ENCODE assay signal across 8 cellular contexts in genomic region chr6:35468181-35468979, GRCh38. TPM values are rescaled to one million over a fixed set of nuclear protein-coding genes. Genes with fewer than 3 reads are reported as not detected.
DNase-seq lines count a peak whose midpoint lies in the region; ATAC-seq, FAIRE-seq and TF ChIP-seq lines count a peak whose summit lies in the region.

Gene RPL10A, plus strand, starts transcription at chr6:35468401. Its CDS starts 34 bp downstream, at chr6:35468435.

- H3K36me3 Mint-ChIP-seq in activated naive CD8-positive, alpha-beta T cell treated with anti-CD3 and anti-CD28 coated beads for 36 hours = peaks cover 70% of the 10 kb centered on the region

- FAIRE-seq in pancreas (lab: Jason Lieb, UNC) = no peak

- H3K4me1 ChIP-seq in pancreas (peaks cover 0 to 15% (median 0%) of the 10 kb centered on the region in 3 donors), tibial artery (peaks cover 0 to 44% (median 26%) of the 10 kb centered on the region in 4 donors)

- peaks cover 19% of the 10 kb centered on the region for H3K27me3 Mint-ChIP-seq in activated naive CD8-positive, alpha-beta T cell treated with anti-CD3 and anti-CD28 coated beads for 36 hours

- peaks cover 1% of the 10 kb centered on the region for H3K9me3 Mint-ChIP-seq in activated naive CD8-positive, alpha-beta T cell treated with anti-CD3 and anti-CD28 coated beads for 36 hours

- H3K4me3 ChIP-seq in pancreas (peak within 1 kb of the TSS; percentile 61 to 90 (median 86)), tibial artery (peak within 1 kb of the TSS; percentile 63 to 80)

- H3K27ac ChIP-seq in pancreas = peak within 1 kb of the TSS; percentile 66 to 92 (median 78)
- H3K27ac ChIP-seq in tibial artery = peak within 1 kb of the TSS; percentile 83 to 86

- H3K27me3 ChIP-seq in pancreas = no peaks in the 10 kb centered on the region
- H3K27me3 ChIP-seq in tibial artery = no peaks in the 10 kb centered on the region

- DNase-seq in NCI-H1105 (lab: John Stamatoyannopoulos, UW) (peak; percentile 96), SKM-1 treated with dmso at 0.1 percent for 144 hours (lab: John Stamatoyannopoulos, UW; ENCODE audit: unreplicated experiment) (peak; percentile 95), head of caudate nucleus (peak; percentile 91 to 98 (median 96)), pancreas (peak; percentile 94 to 98 (median 96)), tibial artery (peak; percentile 93 to 98)
- peak; percentile 94 for DNase-seq in activated naive CD8-positive, alpha-beta T cell treated with anti-CD3 and anti-CD28 coated beads for 36 hours

- H3K9me3 ChIP-seq in pancreas (no peaks in the 10 kb centered on the region), tibial artery (no peaks in the 10 kb centered on the region)

- intact Hi-C loops in head of caudate nucleus (cut with DNase I) = loop anchor here (1.0 kb wide), 1 partner anchor 126 kb away; the partner anchor contains the start of gene PPARD
- intact Hi-C loops in pancreas (cut with DNase I) = no loop called here
- intact Hi-C loops in tibial artery (cut with DNase I; ENCODE audit: low total_unique reads) = loop anchor here (2.0 to 5.0 kb wide), 2 partner anchors 28 to 126 kb away; partner anchors contain the start of genes PPARD and TEAD3

- H3K36me3 ChIP-seq in pancreas (peaks cover 0 to 18% (median 0%) of the 10 kb centered on the region in 3 donors), tibial artery (peaks cover 22 to 74% (median 34%) of the 10 kb centered on the region in 3 donors)

- TF ChIP-seq POLR2A in GM10847 (IDR thresholded peaks at IDR 0.05; ENCODE audit: extremely low read depth, insufficient read length) = peak; percentile 99

- TF ChIP-seq CTCF in pancreas (IDR thresholded peaks at IDR 0.05) = peak; percentile 90 to 96 (median 93)
- peak; percentile 96 to 98 for TF ChIP-seq CTCF in tibial artery (IDR thresholded peaks at IDR 0.05)

- peak within 1 kb of the TSS; percentile 97 for H3K27ac Mint-ChIP-seq in activated naive CD8-positive, alpha-beta T cell treated with anti-CD3 and anti-CD28 coated beads for 36 hours

- ATAC-seq in HG02588 (IDR thresholded peaks at IDR 0.05; ENCODE audit: unreplicated experiment) (peak; percentile 76), pancreas (peak; percentile 88 to 94 (median 92))

- WGBS in pancreas, 2 donors = 0% methylated on average over 74 to 86 of the region's 86 CpGs

- H3K4me3 Mint-ChIP-seq in activated naive CD8-positive, alpha-beta T cell treated with anti-CD3 and anti-CD28 coated beads for 36 hours = peak within 1 kb of the TSS; percentile 98

- peaks cover 40% of the 10 kb centered on the region for H3K4me1 Mint-ChIP-seq in activated naive CD8-positive, alpha-beta T cell treated with anti-CD3 and anti-CD28 coated beads for 36 hours

RNA-seq across cellular contexts. Expression of gene RPL10A, which starts in this region (rescaled TPM):
- total RNA-seq in activated naive CD8-positive, alpha-beta T cell treated with anti-CD3 and anti-CD28 coated beads for 36 hours = 1,000 to 10,000 TPM; 2,227 to 2,291 TPM
- total RNA-seq in pancreas = 1,000 to 10,000 TPM in 1 of 6 donors, 100 to 1,000 TPM in 5; 474 to 1,265 (median 898) TPM
- 1,000 to 10,000 TPM in 1 of 2 donors, 100 to 1,000 TPM in 1; 429 to 1,039 TPM for polyA plus RNA-seq in pancreas

Comparison
In these comparisons a context has a peak if more than half of its experiments do, and no peak if none do; other contexts are left out.
1. Peak in every context shown above with its lines: DNase-seq, ATAC-seq, H3K4me3 ChIP-seq and H3K27ac ChIP-seq.
2. intact Hi-C loops: an anchor here in head of caudate nucleus (1.0 kb wide) and tibial artery (2.0 to 5.0 kb wide); none called in pancreas.